ENCODE assay signal across 21 cellular contexts in the genomic region with DNA sequence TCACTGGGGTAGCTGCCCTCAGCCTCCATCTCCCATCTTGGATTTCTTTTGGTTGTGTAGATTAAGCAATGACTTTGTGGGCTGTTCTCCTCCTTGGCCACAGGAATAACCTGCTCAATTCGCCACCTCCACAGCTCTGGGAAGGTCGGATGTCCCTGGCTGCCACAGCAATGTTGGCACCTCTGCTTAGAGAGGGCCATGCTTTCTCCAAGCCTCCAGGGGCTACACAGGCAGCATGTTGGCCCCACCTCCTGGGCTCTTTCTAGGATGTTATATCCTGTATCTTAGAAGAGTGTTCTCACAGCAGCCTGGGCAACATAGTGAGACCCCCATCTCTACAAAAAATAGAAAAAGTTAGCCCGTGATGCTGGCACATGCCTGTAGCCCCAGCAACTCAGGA. TPM values are rescaled to one million over a fixed set of nuclear protein-coding genes. Genes with fewer than 3 reads are reported as not detected.
DNase-seq lines count a peak whose midpoint lies in the region; ATAC-seq, FAIRE-seq and TF ChIP-seq lines count a peak whose summit lies in the region.
"Had no signal": no experiment of that assay in that cellular context is flagged by ENCODE, and none has a peak within 500 bp of the region (broad histone marks: within the 10 kb centered on the region; RNA-seq: fewer than 3 reads in every experiment).

No MANE protein-coding gene starts in this region.

- no peaks in the 10 kb centered on the region for H3K79me1 ChIP-seq in H1 (ENCODE audit: low read depth, low read length)

- H2AFZ ChIP-seq in H1 (ENCODE audit: low read length): no peak overlapping the region

- H3K4me2 ChIP-seq in H1 (ENCODE audit: insufficient read depth in 1 of 2, low read depth in 2 of 2, low read length in 2 of 2): no peak overlapping the region

- H3K4me1 ChIP-seq in H1 (replicated peaks in 1 of 4; ENCODE audit: control insufficient read depth in 3 of 4, insufficient read depth in 4 of 4, low read length in 3 of 4) (peaks cover 4 to 11% (median 7%) of the 10 kb centered on the region in 4 experiments), lower lobe of right lung (peaks cover 25% of the 10 kb centered on the region), upper lobe of left lung (peaks cover 0 to 26% (median 10%) of the 10 kb centered on the region in 4 donors), SJCRH30 (no peaks in the 10 kb centered on the region)

- H4K20me1 ChIP-seq in H1 (replicated peaks in 1 of 2; ENCODE audit: control insufficient read depth in 1 of 2, insufficient read depth in 2 of 2, low read length in 2 of 2): no peaks in the 10 kb centered on the region
- H4K20me1 ChIP-seq: BLaER1 treated with 17β-estradiol and CSF1 and Interleukin-3, amounts not matched to agents 10 nM and 100 nM had no signal

- no peak overlapping the region for H2AK5ac ChIP-seq in H1 (ENCODE audit: low read depth, low read length)

- H3K9me3 ChIP-seq in H1 (ENCODE audit: insufficient read depth in 2 of 2, low read depth in 1 of 2, low read length in 1 of 2) (no peaks in the 10 kb centered on the region), lower lobe of right lung (no peaks in the 10 kb centered on the region), upper lobe of left lung (no peaks in the 10 kb centered on the region), SJCRH30 (replicated peaks) (no peaks in the 10 kb centered on the region)

- H4K5ac ChIP-seq in H1 (ENCODE audit: insufficient read length, low read depth, low read length): no peak overlapping the region

- no peak overlapping the region for H3K23ac ChIP-seq in H1 (ENCODE audit: insufficient read length)

- no peak overlapping the region; the same call in 1 of the 2 replicates for H2BK15ac ChIP-seq in H1 (ENCODE audit: low read length)

- H3K56ac ChIP-seq in H1 (replicated peaks; ENCODE audit: insufficient read length, low read depth, low read length): no peak overlapping the region

- no peak for TF ChIP-seq POLR2A in H1 (IDR thresholded peaks at IDR 0.05; ENCODE audit: control extremely low read depth in 1 of 2, low read depth in 2 of 2, low read length in 2 of 2)
- no peak for TF ChIP-seq POLR2A in upper lobe of left lung (IDR thresholded peaks at IDR 0.05)

- no peaks in the 10 kb centered on the region for H3K79me2 ChIP-seq in H1 (ENCODE audit: control insufficient read depth in 1 of 2, insufficient read depth in 2 of 2, low read length in 2 of 2)

- ATAC-seq in Right ventricle myocardium superior (ENCODE audit: poor library complexity) (no peak), left cardiac atrium (no peak), lower lobe of right lung (peak in 1 of 2 donors; percentile 3), upper lobe of left lung (ENCODE audit: low FRiP score in 2 of 2) (no peak), HG03139 (IDR thresholded peaks at IDR 0.05; ENCODE audit: unreplicated experiment) (no peak)
- ATAC-seq: HCT116 had no signal

- CTCF ChIA-PET in H1 (lab: Charles Lee; ENCODE audit: partially characterized antibody): interaction anchor here (1.2 to 2.7 kb wide), 3 partner anchors 17 to 48 kb away, joined by 3 to 10 read pairs (median 8); no protein-coding TSS in a partner anchor

- no peak overlapping the region for H3K9ac ChIP-seq in H1 (replicated peaks in 1 of 4; ENCODE audit: extremely low read depth in 1 of 4, low read depth in 3 of 4, low read length in 3 of 4)
- H3K9ac ChIP-seq: BLaER1 treated with 17β-estradiol and CSF1 and Interleukin-3, amounts not matched to agents 10 nM and 100 nM had no signal

- TF ChIP-seq RAD21 in H1 (IDR thresholded peaks at IDR 0.05 in 1 of 2, conservative IDR thresholded peaks at IDR 0.05 in 1 of 2; ENCODE audit: low read depth in 2 of 2, low read length in 2 of 2): no peak

- 0 out of 2 replicates have a peak overlapping the region, but pooled peaks have one; percentile 83 for H2BK20ac ChIP-seq in H1 (ENCODE audit: low read length)

- H3K36me3 ChIP-seq in H1 (ENCODE audit: control insufficient read depth in 2 of 4, insufficient read depth in 4 of 4, low read length in 3 of 4): no peaks in the 10 kb centered on the region
- H3K36me3 ChIP-seq in lower lobe of right lung: no peaks in the 10 kb centered on the region
- no peaks in the 10 kb centered on the region for H3K36me3 ChIP-seq in upper lobe of left lung
- H3K36me3 ChIP-seq in SJCRH30: no peaks in the 10 kb centered on the region
- H3K36me3 ChIP-seq: BLaER1 treated with 17β-estradiol and CSF1 and Interleukin-3, amounts not matched to agents 10 nM and 100 nM had no signal

- no peak overlapping the region for H4K8ac ChIP-seq in H1 (ENCODE audit: extremely low read depth, insufficient read depth, low read length)

- H3K27me3 ChIP-seq in H1 (replicated peaks in 1 of 4; ENCODE audit: control insufficient read depth in 3 of 4, extremely low read depth in 1 of 4, insufficient read depth in 3 of 4, low read length in 3 of 4) (no peaks in the 10 kb centered on the region), lower lobe of right lung (ENCODE audit: low read depth) (no peaks in the 10 kb centered on the region), upper lobe of left lung (no peaks in the 10 kb centered on the region), SJCRH30 (no peaks in the 10 kb centered on the region)
- H3K27me3 ChIP-seq: BLaER1 treated with 17β-estradiol and CSF1 and Interleukin-3, amounts not matched to agents 10 nM and 100 nM had no signal

- TF ChIP-seq EP300 in H1 (IDR thresholded peaks at IDR 0.05; ENCODE audit: borderline replicate concordance in 1 of 2, low read depth in 2 of 2, low read length in 2 of 2) (no peak), upper lobe of left lung (IDR thresholded peaks at IDR 0.05) (no peak)

- TF ChIP-seq CTCF in H1 (IDR thresholded peaks at IDR 0.05; ENCODE audit: control extremely low read depth in 1 of 3, insufficient read depth in 1 of 3, low read depth in 1 of 3, low read length in 3 of 3) (no peak), lower lobe of right lung (IDR thresholded peaks at IDR 0.05) (no peak), upper lobe of left lung (IDR thresholded peaks at IDR 0.05) (no peak)

- WGBS in H1 (ENCODE audit: extremely low coverage in 1 of 2, insufficient coverage in 1 of 2, insufficient read length in 1 of 2, insufficient replicate concordance in 2 of 2, low coverage in 1 of 2, low lambda C conversion rate in 2 of 2, missing lambda C conversion rate in 1 of 2), 2 experiments: 82% methylated on average over 3 of the region's 3 CpGs; no CpG with 5 or more reads in 1 of the 2 experiments
- 78 to 79% methylated on average over 3 of the region's 3 CpGs for whole genome bisulfite sequencing in upper lobe of left lung, 2 donors

- no peak overlapping the region; the same call in 1 of the 2 replicates for H3K18ac ChIP-seq in H1 (ENCODE audit: extremely low read depth, low read length)

- H4K91ac ChIP-seq in H1 (replicated peaks; ENCODE audit: insufficient read length, low read length): peak overlapping the region; percentile 82

- FAIRE-seq in H1 (lab: Jason Lieb, UNC): no peak
- FAIRE-seq: G401.6, GM12891, GM19239 had no signal

- DNase-seq in Right ventricle myocardium superior: peak; percentile 4
- DNase-seq in left cardiac atrium: no peak
- DNase-seq in H1 (ENCODE audit: low read depth in 1 of 2, low spot score in 2 of 2): no peak
- no peak for DNase-seq in lower lobe of right lung
- no peak for DNase-seq in upper lobe of left lung
- DNase-seq in DMS153 treated with DMSO at 0.1 percent for 48 hours (lab: John Stamatoyannopoulos, UW; ENCODE audit: unreplicated experiment): no peak
- no peak for DNase-seq in SJCRH30
- DNase-seq: 8988T; ACHN; CD4-positive, CD25-positive, alpha-beta regulatory T cell; DMS79 treated with DMSO at 0.1 percent for 48 hours; EL had no signal

- no peak overlapping the region for H2BK120ac ChIP-seq in H1 (replicated peaks; ENCODE audit: low read depth, low read length)

- POLR2A ChIA-PET in H1 (lab: Charles Lee; ENCODE audit: partially characterized antibody): no interaction called here

- H2BK5ac ChIP-seq in H1 (ENCODE audit: low read depth, low read length): no peak overlapping the region

- no peak overlapping the region for H3K27ac ChIP-seq in H1 (ENCODE audit: low read depth, low read length)
- H3K27ac ChIP-seq in lower lobe of right lung: peak overlapping the region; percentile 53
- H3K27ac ChIP-seq in upper lobe of left lung: peak overlapping the region in 3 of 4 donors; percentile 52 to 75 (median 65)
- no peak overlapping the region for H3K27ac ChIP-seq in SJCRH30
- H3K27ac ChIP-seq: BLaER1 treated with 17β-estradiol and CSF1 and Interleukin-3, amounts not matched to agents 10 nM and 100 nM had no signal

- intact Hi-C loops in Right ventricle myocardium superior (cut with DNase I): no loop called here
- intact Hi-C loops in left cardiac atrium (cut with DNase I): no loop called here
- intact Hi-C loops in lower lobe of right lung (cut with DNase I): no loop called here

- H3K14ac ChIP-seq in H1 (ENCODE audit: insufficient read length): no peak overlapping the region

- H3K4me3 ChIP-seq in H1 (ENCODE audit: extremely low read depth in 1 of 4, insufficient read depth in 2 of 4, low read depth in 3 of 4, low read length in 4 of 4): no peak overlapping the region
- no peak overlapping the region for H3K4me3 ChIP-seq in lower lobe of right lung
- no peak overlapping the region for H3K4me3 ChIP-seq in upper lobe of left lung
- H3K4me3 ChIP-seq in SJCRH30: no peak overlapping the region
- H3K4me3 ChIP-seq: BLaER1 treated with 17β-estradiol and CSF1 and Interleukin-3, amounts not matched to agents 10 nM and 100 nM had no signal

- 0 out of 2 replicates have a peak overlapping the region, but pooled peaks have one; percentile 19 for H2BK12ac ChIP-seq in H1 (ENCODE audit: low read depth, low read length)

- no peak overlapping the region for H3K4ac ChIP-seq in H1 (replicated peaks; ENCODE audit: insufficient read length, low read depth, low read length)

- H3K23me2 ChIP-seq in H1 (ENCODE audit: low read depth, low read length): no peaks in the 10 kb centered on the region

TF ChIP-seq in H1, 55 proteins besides CTCF, POLR2A, EP300 and RAD21 (continues in another document):
- TF ChIP-seq PHF8 (conservative IDR thresholded peaks at IDR 0.05; ENCODE audit: low read depth, low read length) (no peak), KDM1A (IDR thresholded peaks at IDR 0.05; ENCODE audit: borderline replicate concordance, low read length) (no peak), JUN (IDR thresholded peaks at IDR 0.05; ENCODE audit: low read depth, low read length) (no peak)

RNA-seq across cellular contexts. Expression of gene FXYD4, which starts 35.4 kb away (rescaled TPM):
- total RNA-seq in Right ventricle myocardium superior (not detected), left cardiac atrium (not detected), lower lobe of right lung (not detected), upper lobe of left lung (1 to 10 TPM in 3 of 6 donors, not detected in 3; 2.5 to 4.0 (median 2.7) TPM)
- not detected in 2 replicates for total RNA-seq in H1 (2021; fragmentation: NEBNext Ultra II Directional; extraction: Animal tissue kit (Norgen Biotek cat#: 25700))
- polyA plus RNA-seq in H1 (2011; rRNA removed): not detected in 2 replicates
- not detected for polyA plus RNA-seq in H1 (2011; cell fraction: cytosol; rRNA removed)
- polyA plus RNA-seq in H1 (2011; cell fraction: nucleus; rRNA removed): not detected
- polyA plus RNA-seq in H1 (2012, experiment 1 of 2): not detected in 4 replicates
- polyA plus RNA-seq in H1 (2012, experiment 2 of 2): not detected
- not detected for polyA plus RNA-seq in H1 (2013, experiment 1 of 2)
- polyA plus RNA-seq in H1 (2013, experiment 2 of 2): not detected
- not detected in 2 replicates for polyA minus RNA-seq in H1 (2011; rRNA and poly(A)+ RNA removed)
- not detected for polyA minus RNA-seq in H1 (2011; cell fraction: cytosol; rRNA and poly(A)+ RNA removed)
- not detected for polyA minus RNA-seq in H1 (2011; cell fraction: nucleus; rRNA and poly(A)+ RNA removed)
- not detected in 2 replicates for total RNA-seq in SJCRH30 (2014; rRNA removed; shearing (Covaris generic))
- total RNA-seq: CD4-positive, CD25-positive, alpha-beta regulatory T cell; H4; HT-29 had no signal
- polyA plus RNA-seq: CD4-positive, CD25-positive, alpha-beta regulatory T cell; IgD-negative memory B cell had no signal

Comparison
In these comparisons a context has a peak if more than half of its experiments do, and no peak if none do; other contexts are left out.
1. H3K27ac ChIP-seq: peak in lower lobe of right lung (single experiment) and upper lobe of left lung (3 of 4); none in H1 (single experiment) and SJCRH30 (single experiment).